8 cellular contexts compared by ENCODE assay signal in genomic region chr5:56123531-56124243, GRCh38.
DNase-seq lines count a peak whose midpoint lies in the region; ATAC-seq and TF ChIP-seq lines count a peak whose summit lies in the region.

No MANE protein-coding gene starts in this region.

- no peaks in the 10 kb centered on the region for H3K36me3 ChIP-seq in adrenal gland (replicated peaks in 1 of 2)
- H3K36me3 ChIP-seq in subcutaneous abdominal adipose tissue (ENCODE audit: control insufficient read depth in 5 of 5, insufficient read depth in 5 of 5, low read length in 5 of 5), result no peaks in the 10 kb centered on the region

- no peaks in the 10 kb centered on the region for H3K27me3 Mint-ChIP-seq in activated naive CD4-positive, alpha-beta T cell treated with anti-CD3 and anti-CD28 coated beads, Interleukin-2, amount 50 U/mL, for 24 hours

- no peak for DNase-seq in activated naive CD4-positive, alpha-beta T cell treated with anti-CD3 and anti-CD28 coated beads, Interleukin-2, amount 50 U/mL, for 16 hours
- DNase-seq in adrenal gland, result peak; percentile 44 to 93 (median 81)
- DNase-seq in iPS-NIHi11 (ENCODE audit: low spot score), result peak; percentile 69
- no peak for DNase-seq in SHP77 (lab: John Stamatoyannopoulos, UW)

- H3K9me3 Mint-ChIP-seq in activated naive CD4-positive, alpha-beta T cell treated with anti-CD3 and anti-CD28 coated beads, Interleukin-2, amount 50 U/mL, for 24 hours, result no peaks in the 10 kb centered on the region

- H3K4me1 ChIP-seq in adrenal gland (replicated peaks in 1 of 2), result peaks cover 21% of the 10 kb centered on the region in 2 donors
- H3K4me1 ChIP-seq in subcutaneous abdominal adipose tissue (ENCODE audit: control insufficient read depth in 5 of 5, insufficient read depth in 5 of 5, low read length in 5 of 5), result peaks cover 3 to 6% (median 4%) of the 10 kb centered on the region in 5 donors

- TF ChIP-seq POLR2A in adrenal gland (IDR thresholded peaks at IDR 0.05) (no peak), GM18505 (IDR thresholded peaks at IDR 0.05; ENCODE audit: borderline replicate concordance, extremely low read depth, insufficient read depth, insufficient read length) (no peak)

- H3K4me3 ChIP-seq in adrenal gland, result no peak overlapping the region
- no peak overlapping the region for H3K4me3 ChIP-seq in subcutaneous abdominal adipose tissue (ENCODE audit: low read depth in 1 of 5, low read length in 5 of 5)

- H3K4me3 Mint-ChIP-seq in activated naive CD4-positive, alpha-beta T cell treated with anti-CD3 and anti-CD28 coated beads, Interleukin-2, amount 50 U/mL, for 24 hours, result no peak overlapping the region

- intact Hi-C loops in adrenal gland (cut with DNase I), result no loop called here

- peak overlapping the region; percentile 46 for H3K27ac Mint-ChIP-seq in activated naive CD4-positive, alpha-beta T cell treated with anti-CD3 and anti-CD28 coated beads, Interleukin-2, amount 50 U/mL, for 24 hours

- peaks cover 4% of the 10 kb centered on the region for H3K36me3 Mint-ChIP-seq in activated naive CD4-positive, alpha-beta T cell treated with anti-CD3 and anti-CD28 coated beads, Interleukin-2, amount 50 U/mL, for 24 hours

- H3K27ac ChIP-seq in adrenal gland, result peak overlapping the region in 3 of 5 donors; percentile 25 to 77 (median 72)
- peak overlapping the region; percentile 48 for H3K27ac ChIP-seq in subcutaneous abdominal adipose tissue (ENCODE audit: low read depth, low read length)

- H3K4me1 Mint-ChIP-seq in activated naive CD4-positive, alpha-beta T cell treated with anti-CD3 and anti-CD28 coated beads, Interleukin-2, amount 50 U/mL, for 24 hours, result peaks cover 51% of the 10 kb centered on the region

- H3K9me3 ChIP-seq in adrenal gland (replicated peaks in 1 of 3) (no peaks in the 10 kb centered on the region), subcutaneous abdominal adipose tissue (ENCODE audit: control insufficient read depth in 5 of 5, low read length in 5 of 5) (no peaks in the 10 kb centered on the region)

- WGBS in adrenal gland, 4 donors, result 33 to 44% (median 35%) methylated on average over 8 of the region's 8 CpGs

- H3K27me3 ChIP-seq in adrenal gland (no peaks in the 10 kb centered on the region), subcutaneous abdominal adipose tissue (ENCODE audit: control insufficient read depth in 5 of 5, insufficient read depth in 4 of 5, low read length in 5 of 5) (no peaks in the 10 kb centered on the region)

- TF ChIP-seq CTCF in adrenal gland (IDR thresholded peaks at IDR 0.05), result no peak

- ATAC-seq in GM19351 (IDR thresholded peaks at IDR 0.05; ENCODE audit: unreplicated experiment) (no peak), GM18505 (IDR thresholded peaks at IDR 0.05; ENCODE audit: unreplicated experiment) (no peak)

- no peak overlapping the region for H3K9ac ChIP-seq in subcutaneous abdominal adipose tissue (ENCODE audit: low read length in 5 of 5)

Comparison
In these comparisons a context has a peak if more than half of its experiments do, and no peak if none do; other contexts are left out.
1. DNase-seq: peak in adrenal gland (7 of 7) and iPS-NIHi11 (single experiment); none in activated naive CD4-positive, alpha-beta T cell treated with anti-CD3 and anti-CD28 coated beads, Interleukin-2, amount 50 U/mL, for 16 hours (single experiment) and SHP77 (0 of 2).